ENCODE assay signal across 10 cellular contexts in the genomic region with DNA sequence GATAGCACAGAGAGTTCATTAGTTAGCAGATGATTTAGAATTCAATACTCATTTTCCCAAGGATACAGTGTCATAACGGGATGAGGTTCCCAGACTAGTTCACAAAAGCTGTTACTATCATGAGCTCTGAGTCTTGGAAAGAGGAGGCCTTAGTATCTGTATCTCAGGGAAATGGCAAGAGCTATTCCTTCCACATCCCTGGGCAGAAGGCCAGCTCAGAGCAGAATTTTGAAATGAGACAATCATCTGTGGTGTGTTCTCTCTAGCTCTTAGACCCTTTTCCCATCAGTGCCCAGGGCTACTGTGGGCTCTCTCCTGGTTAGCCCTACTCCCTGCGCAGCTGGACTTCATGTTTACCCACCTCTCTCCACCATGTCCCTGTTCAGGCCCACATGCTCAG.
A peak's percentile ranks its signal among the peaks of the same experiment; 100 is the strongest.
DNase-seq lines count a peak whose midpoint lies in the region; ATAC-seq and TF ChIP-seq lines count a peak whose summit lies in the region.
"Had no signal": no experiment of that assay in that cellular context is flagged by ENCODE, and none has a peak within 500 bp of the region (broad histone marks: within the 10 kb centered on the region; RNA-seq: fewer than 3 reads in every experiment).

No MANE protein-coding gene starts in this region.

- no peaks in the 10 kb centered on the region; the same call in 1 of the 2 replicates for H3K36me3 Mint-ChIP-seq in HFFc6 (ENCODE audit: low read depth)
- no peaks in the 10 kb centered on the region for H3K36me3 Mint-ChIP-seq in activated CD4-positive, alpha-beta T cell treated with anti-CD3 and anti-CD28 coated beads, Interleukin-2, amount 10 ng/mL, durations not matched to agents 24 days and 14 days (ENCODE audit: low read depth)

- TF ChIP-seq POLR2A in testis (IDR thresholded peaks at IDR 0.05) = no peak

- peak overlapping the region in 1 of 2 donors; percentile 70 for H3K27ac ChIP-seq in testis

- H3K9me3 Mint-ChIP-seq in HFFc6 = no peaks in the 10 kb centered on the region
- H3K9me3 Mint-ChIP-seq in activated CD4-positive, alpha-beta T cell treated with anti-CD3 and anti-CD28 coated beads, Interleukin-2, amount 10 ng/mL, durations not matched to agents 24 days and 14 days = no peaks in the 10 kb centered on the region
- H3K9me3 Mint-ChIP-seq: WTC11 had no signal

- DNase-seq in HFFc6 (peak; percentile 48), dedifferentiated amniotic fluid mesenchymal stem cell (ENCODE audit: extremely low spot score) (peak; percentile 53), mucosa of descending colon (peak in 1 of 3 donors; percentile 26), testis (peak; percentile 71), NCI-H187 treated with DMSO at 0.1 percent for 48 hours (lab: John Stamatoyannopoulos, UW) (no peak), NCI-H1105 (lab: John Stamatoyannopoulos, UW) (no peak)
- DNase-seq in activated CD4-positive, alpha-beta T cell treated with anti-CD3 and anti-CD28 coated beads, Interleukin-2, amount 10 ng/mL, durations not matched to agents 24 days and 14 days = no peak
- DNase-seq: nucleus accumbens had no signal

- H3K4me3 ChIP-seq in mucosa of descending colon (no peak overlapping the region), testis (no peak overlapping the region)

- TF ChIP-seq CTCF in HFFc6 (IDR thresholded peaks at IDR 0.05) = no peak
- TF ChIP-seq CTCF in mucosa of descending colon (IDR thresholded peaks at IDR 0.05) = no peak
- TF ChIP-seq CTCF in testis (IDR thresholded peaks at IDR 0.05) = no peak

- H3K36me3 ChIP-seq in mucosa of descending colon (ENCODE audit: low read depth) = no peaks in the 10 kb centered on the region
- no peaks in the 10 kb centered on the region for H3K36me3 ChIP-seq in testis (ENCODE audit: low read depth, missing control alignments)

- 0 out of 2 replicates have a peak, but pooled peaks cover 1% of the 10 kb centered on the region for H3K27me3 Mint-ChIP-seq in HFFc6 (ENCODE audit: insufficient read depth)
- H3K27me3 Mint-ChIP-seq in activated CD4-positive, alpha-beta T cell treated with anti-CD3 and anti-CD28 coated beads, Interleukin-2, amount 10 ng/mL, durations not matched to agents 24 days and 14 days = no peaks in the 10 kb centered on the region

- peak overlapping the region; percentile 49 for H3K4me3 Mint-ChIP-seq in HFFc6
- no peak overlapping the region for H3K4me3 Mint-ChIP-seq in activated CD4-positive, alpha-beta T cell treated with anti-CD3 and anti-CD28 coated beads, Interleukin-2, amount 10 ng/mL, durations not matched to agents 24 days and 14 days
- H3K4me3 Mint-ChIP-seq: WTC11 had no signal

- H3K9me3 ChIP-seq in mucosa of descending colon = no peaks in the 10 kb centered on the region
- H3K9me3 ChIP-seq in testis = no peaks in the 10 kb centered on the region

- 53 to 62% methylated on average over 2 of the region's 2 CpGs for WGBS in testis, 2 donors

- intact Hi-C loops in mucosa of descending colon (cut with DNase I, micrococcal nuclease) (no loop called here), testis (cut with DNase I; ENCODE audit: low total_unique reads) (no loop called here)
- intact Hi-C loops in activated CD4-positive, alpha-beta T cell treated with anti-CD3 and anti-CD28 coated beads, Interleukin-2, amount 10 ng/mL, durations not matched to agents 24 days and 14 days (cut with micrococcal nuclease) = no loop called here

- H3K27me3 ChIP-seq in testis = no peaks in the 10 kb centered on the region

- H3K4me1 ChIP-seq in mucosa of descending colon (ENCODE audit: low read depth) (no peaks in the 10 kb centered on the region), testis (peaks cover 14% of the 10 kb centered on the region)

- H3K4me1 Mint-ChIP-seq in HFFc6 (ENCODE audit: low read depth) = peaks cover 33% of the 10 kb centered on the region
- H3K4me1 Mint-ChIP-seq in activated CD4-positive, alpha-beta T cell treated with anti-CD3 and anti-CD28 coated beads, Interleukin-2, amount 10 ng/mL, durations not matched to agents 24 days and 14 days = no peaks in the 10 kb centered on the region

- H3K27ac Mint-ChIP-seq in HFFc6 = peak overlapping the region; percentile 76
- H3K27ac Mint-ChIP-seq in activated CD4-positive, alpha-beta T cell treated with anti-CD3 and anti-CD28 coated beads, Interleukin-2, amount 10 ng/mL, durations not matched to agents 24 days and 14 days = no peak overlapping the region
- H3K27ac Mint-ChIP-seq: WTC11 had no signal

- ATAC-seq in mucosa of descending colon (peak; percentile 30), GM21737 (IDR thresholded peaks at IDR 0.05; ENCODE audit: unreplicated experiment) (no peak)
- ATAC-seq: WTC11 had no signal

Comparison
In these comparisons a context has a peak if more than half of its experiments do, and no peak if none do; other contexts are left out.
1. DNase-seq: peak in HFFc6 (single experiment), dedifferentiated amniotic fluid mesenchymal stem cell (single experiment) and testis (single experiment); none in activated CD4-positive, alpha-beta T cell treated with anti-CD3 and anti-CD28 coated beads, Interleukin-2, amount 10 ng/mL, durations not matched to agents 24 days and 14 days (single experiment), NCI-H187 treated with DMSO at 0.1 percent for 48 hours (single experiment) and NCI-H1105 (single experiment).